2 cellular contexts compared by ENCODE assay signal in genomic region chr17:39863244-39863917, GRCh38.
TF ChIP-seq lines count a peak whose summit lies in the region.

No MANE protein-coding gene starts in this region.

TF ChIP-seq in HepG2, 621 proteins besides CTCF, POLR2A, EP300 and RAD21:
- TF ChIP-seq ZSCAN21 (CRISPR knock-in tag; IDR thresholded peaks at IDR 0.05; ENCODE audit: borderline replicate concordance) (no peak), AHDC1 (CRISPR knock-in tag; IDR thresholded peaks at IDR 0.05; ENCODE audit: borderline replicate concordance) (0 out of 2 replicates have a peak, but pooled peaks have one; percentile 2), EZH2 (conservative IDR thresholded peaks at IDR 0.05; ENCODE audit: low read depth, low read length) (peak; percentile 91; the same call in 1 of the 2 replicates), ZFP36 (IDR thresholded peaks at IDR 0.05; ENCODE audit: borderline replicate concordance, low read depth, low read length, partially characterized antibody) (no peak), ZNF234 (CRISPR knock-in tag; conservative IDR thresholded peaks at IDR 0.05) (0 out of 2 replicates have a peak, but pooled peaks have one; percentile 34)
TF ChIP-seq in HepG2: peak in this region for 3.

TF ChIP-seq in WTC11, 78 proteins besides CTCF, POLR2A, EP300 and RAD21:
- TF ChIP-seq E2F5 (CRISPR knock-in tag; IDR thresholded peaks at IDR 0.05) (no peak), ARID4B (CRISPR knock-in tag; IDR thresholded peaks at IDR 0.05; ENCODE audit: borderline replicate concordance) (no peak), SP1 (CRISPR knock-in tag; conservative IDR thresholded peaks at IDR 0.05) (no peak), ATF2 (CRISPR knock-in tag; IDR thresholded peaks at IDR 0.05; ENCODE audit: borderline replicate concordance, low read depth) (no peak), ETV6 (CRISPR knock-in tag; IDR thresholded peaks at IDR 0.05) (no peak), USF1 (CRISPR knock-in tag; IDR thresholded peaks at IDR 0.05) (no peak), FOXP1 (CRISPR knock-in tag; IDR thresholded peaks at IDR 0.05; ENCODE audit: borderline replicate concordance) (no peak), AR (CRISPR knock-in tag; IDR thresholded peaks at IDR 0.05) (no peak), SMAD4 (CRISPR knock-in tag; IDR thresholded peaks at IDR 0.05) (no peak), ZNF138 (CRISPR knock-in tag; conservative IDR thresholded peaks at IDR 0.05) (no peak), ZNF219 (CRISPR knock-in tag; IDR thresholded peaks at IDR 0.05; ENCODE audit: borderline replicate concordance) (no peak), GRHL2 (CRISPR knock-in tag; IDR thresholded peaks at IDR 0.05; ENCODE audit: insufficient replicate concordance, severe bottlenecking) (no peak), FOXK1 (CRISPR knock-in tag; IDR thresholded peaks at IDR 0.05) (no peak), GABPB1 (CRISPR knock-in tag; IDR thresholded peaks at IDR 0.05) (no peak), ZNF121 (CRISPR knock-in tag; IDR thresholded peaks at IDR 0.05) (no peak), KAT7 (CRISPR knock-in tag; IDR thresholded peaks at IDR 0.05; ENCODE audit: borderline replicate concordance) (no peak), IRF2 (CRISPR knock-in tag; IDR thresholded peaks at IDR 0.05; ENCODE audit: borderline replicate concordance, low read depth) (no peak)
- TF ChIP-seq, protein P1, sequence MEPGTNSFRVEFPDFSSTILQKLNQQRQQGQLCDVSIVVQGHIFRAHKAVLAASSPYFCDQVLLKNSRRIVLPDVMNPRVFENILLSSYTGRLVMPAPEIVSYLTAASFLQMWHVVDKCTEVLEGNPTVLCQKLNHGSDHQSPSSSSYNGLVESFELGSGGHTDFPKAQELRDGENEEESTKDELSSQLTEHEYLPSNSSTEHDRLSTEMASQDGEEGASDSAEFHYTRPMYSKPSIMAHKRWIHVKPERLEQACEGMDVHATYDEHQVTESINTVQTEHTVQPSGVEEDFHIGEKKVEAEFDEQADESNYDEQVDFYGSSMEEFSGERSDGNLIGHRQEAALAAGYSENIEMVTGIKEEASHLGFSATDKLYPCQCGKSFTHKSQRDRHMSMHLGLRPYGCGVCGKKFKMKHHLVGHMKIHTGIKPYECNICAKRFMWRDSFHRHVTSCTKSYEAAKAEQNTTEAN (CRISPR knock-in tag; IDR thresholded peaks at IDR 0.05), result no peak
